ENCODE assay signal across 1 cellular context in the genomic region with DNA sequence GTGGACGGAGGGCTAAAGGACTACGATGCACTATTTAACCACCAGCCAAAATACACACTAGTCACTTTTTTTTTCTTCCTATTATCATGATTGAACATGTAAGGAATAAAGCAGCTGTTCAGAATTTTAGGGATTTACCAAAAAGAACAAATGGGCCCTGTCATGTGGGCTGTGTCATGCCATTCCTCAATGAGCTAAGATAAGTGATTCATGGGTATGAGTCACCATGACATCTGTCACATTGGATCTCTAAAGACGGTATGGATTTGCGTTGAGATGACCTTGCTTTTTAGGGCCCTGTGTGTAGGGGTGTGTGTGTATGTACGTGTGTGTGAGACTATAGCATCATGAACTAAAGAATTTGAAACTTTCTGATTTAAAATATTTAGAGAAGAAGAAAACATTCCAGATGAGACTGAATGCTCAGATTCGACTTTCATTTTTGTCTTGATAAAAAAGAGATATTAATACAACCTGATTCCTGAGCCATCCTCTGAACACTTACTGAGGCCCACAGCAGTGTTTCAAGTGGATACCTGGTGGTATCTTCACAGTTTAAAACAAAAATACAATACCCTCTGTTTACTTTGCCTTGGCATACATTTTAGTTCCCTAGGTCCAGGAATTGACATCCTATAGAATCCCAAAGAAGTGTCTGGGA.
TF ChIP-seq lines count a peak whose summit lies in the region.

No MANE protein-coding gene starts in this region.

TF ChIP-seq in IMR-90, 13 proteins besides CTCF, POLR2A, EP300 and RAD21 (continued from another document):
- TF ChIP-seq BHLHE40 (IDR thresholded peaks at IDR 0.05; ENCODE audit: low read depth, low read length) (peak; percentile 42; the same call in 1 of the 2 replicates), SMC3 (IDR thresholded peaks at IDR 0.05; ENCODE audit: low read depth, low read length) (no peak), MXI1 (IDR thresholded peaks at IDR 0.05; ENCODE audit: borderline replicate concordance, low read depth, low read length) (no peak), MAFK (IDR thresholded peaks at IDR 0.05; ENCODE audit: low read depth, low read length) (0 out of 2 replicates have a peak, but pooled peaks have one; percentile 15), NFE2L2 (IDR thresholded peaks at IDR 0.05; ENCODE audit: low read depth, low read length) (peak; percentile 73), CHD1 (IDR thresholded peaks at IDR 0.05; ENCODE audit: low read depth, low read length) (no peak), MAZ (IDR thresholded peaks at IDR 0.05; ENCODE audit: borderline replicate concordance, low read depth, low read length) (no peak)
TF ChIP-seq in IMR-90: peak in this region for 4.
